In the genomic region with DNA sequence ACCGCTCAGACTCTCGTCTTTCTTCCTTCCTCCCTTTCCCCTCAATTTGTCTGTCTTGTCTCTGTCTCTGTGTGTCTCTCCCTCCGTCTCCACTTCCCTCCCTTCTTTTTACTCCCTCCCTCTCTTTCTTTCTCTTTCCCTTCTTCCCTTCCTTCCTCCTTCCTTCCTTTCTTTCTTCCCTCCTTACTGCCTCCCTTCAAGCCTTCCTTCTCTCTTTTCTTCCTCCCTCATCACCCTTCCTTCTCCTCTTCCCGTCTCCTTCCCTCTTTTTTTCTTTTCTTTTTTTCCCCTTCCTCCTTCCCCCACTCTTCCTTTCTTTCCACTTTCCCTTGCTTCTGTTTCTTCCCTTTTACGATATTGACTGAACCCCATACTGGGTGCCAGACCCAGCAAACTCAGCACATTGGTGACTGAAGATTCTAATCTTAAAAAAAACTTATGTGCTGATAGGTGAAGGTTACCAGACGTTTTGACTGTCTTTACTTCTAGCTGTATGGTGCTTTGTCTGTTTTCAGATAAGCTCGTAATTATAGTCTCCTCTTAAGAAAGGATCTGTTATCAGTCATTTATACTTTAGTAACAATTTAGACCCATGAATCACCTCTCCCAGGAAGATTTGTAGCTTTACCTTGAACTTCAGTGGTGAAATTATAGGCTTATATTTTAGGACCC, we compare ENCODE assay signal across 8 cellular contexts. TPM values are rescaled to one million over a fixed set of nuclear protein-coding genes. Genes with fewer than 3 reads are reported as not detected.
DNase-seq lines count a peak whose midpoint lies in the region; ATAC-seq and TF ChIP-seq lines count a peak whose summit lies in the region.

No MANE protein-coding gene starts in this region.

- WGBS in thymus = 30% methylated on average over 7 of the region's 7 CpGs

- ATAC-seq in GM18870 (IDR thresholded peaks at IDR 0.05; ENCODE audit: unreplicated experiment) = no peak

- H3K4me3 Mint-ChIP-seq in activated T-cell treated with anti-CD3 and anti-CD28 coated beads, Interleukin-2, amount 50 U/mL, for 24 hours = peak overlapping the region; percentile 78
- H3K4me3 Mint-ChIP-seq in immature natural killer cell = peak overlapping the region; percentile 86 to 90 (median 87)

- TF ChIP-seq CTCF in WERI-Rb-1 (IDR thresholded peaks at IDR 0.05; ENCODE audit: low read depth, low read length) = no peak
- TF ChIP-seq CTCF in GM10266 (IDR thresholded peaks at IDR 0.05; ENCODE audit: control insufficient read depth, insufficient read depth, low read depth, missing control alignments) = no peak

- H3K9me3 Mint-ChIP-seq in activated T-cell treated with anti-CD3 and anti-CD28 coated beads, Interleukin-2, amount 50 U/mL, for 24 hours = no peaks in the 10 kb centered on the region
- no peaks in the 10 kb centered on the region for H3K9me3 Mint-ChIP-seq in immature natural killer cell

- peak overlapping the region; percentile 92 for H3K27ac Mint-ChIP-seq in activated T-cell treated with anti-CD3 and anti-CD28 coated beads, Interleukin-2, amount 50 U/mL, for 24 hours
- peak overlapping the region; percentile 86 to 97 (median 94) for H3K27ac Mint-ChIP-seq in immature natural killer cell

- peaks cover 7% of the 10 kb centered on the region for H3K4me1 ChIP-seq in thymus (ENCODE audit: control insufficient read depth, insufficient read depth, low read length)

- no peaks in the 10 kb centered on the region for H3K9me3 ChIP-seq in WERI-Rb-1 (ENCODE audit: severe bottlenecking)
- H3K9me3 ChIP-seq in thymus (ENCODE audit: control insufficient read depth) = no peaks in the 10 kb centered on the region

- H3K4me3 ChIP-seq in WERI-Rb-1 (ENCODE audit: low read depth, low read length) (peak overlapping the region; percentile 16; the same call in 1 of the 2 replicates), thymus (ENCODE audit: low read length) (peak overlapping the region; percentile 73)

- peaks cover 42% of the 10 kb centered on the region for H3K36me3 ChIP-seq in WERI-Rb-1
- peaks cover 5% of the 10 kb centered on the region for H3K36me3 ChIP-seq in thymus (ENCODE audit: control insufficient read depth, insufficient read depth)

- peak overlapping the region; percentile 39; the same call in 1 of the 2 replicates for H3K27ac ChIP-seq in WERI-Rb-1
- H3K27ac ChIP-seq in thymus (ENCODE audit: low read depth) = no peak overlapping the region

- H3K36me3 Mint-ChIP-seq in activated T-cell treated with anti-CD3 and anti-CD28 coated beads, Interleukin-2, amount 50 U/mL, for 24 hours (ENCODE audit: low read depth) = peaks cover 37% of the 10 kb centered on the region
- H3K36me3 Mint-ChIP-seq in immature natural killer cell = peaks cover 6 to 7% (median 6%) of the 10 kb centered on the region in 3 donors

- no peaks in the 10 kb centered on the region for H3K27me3 ChIP-seq in WERI-Rb-1 (ENCODE audit: insufficient read depth, low read depth, severe bottlenecking)
- H3K27me3 ChIP-seq in thymus (ENCODE audit: control insufficient read depth, insufficient read depth) = no peaks in the 10 kb centered on the region

- H3K4me1 Mint-ChIP-seq in activated T-cell treated with anti-CD3 and anti-CD28 coated beads, Interleukin-2, amount 50 U/mL, for 24 hours (ENCODE audit: low read depth) = peaks cover 44% of the 10 kb centered on the region
- peaks cover 47% of the 10 kb centered on the region in 2 donors for H3K4me1 Mint-ChIP-seq in immature natural killer cell

- H3K27me3 Mint-ChIP-seq in activated T-cell treated with anti-CD3 and anti-CD28 coated beads, Interleukin-2, amount 50 U/mL, for 24 hours = no peaks in the 10 kb centered on the region
- peaks cover 1 to 4% (median 3%) of the 10 kb centered on the region in 3 donors for H3K27me3 Mint-ChIP-seq in immature natural killer cell (ENCODE audit: low read depth in 3 of 3)

- no peak for DNase-seq in activated T-cell treated with anti-CD3 and anti-CD28 coated beads, Interleukin-2, amount 50 U/mL, for 24 hours
- DNase-seq in activated T-cell treated with anti-CD3 and anti-CD28 coated beads, Interleukin-2, amount 50 U/mL, for 1 hour = no peak
- DNase-seq in WERI-Rb-1 (no peak), immature natural killer cell (no peak), GM10266 (ENCODE audit: extremely low spot score) (no peak), GM19238 (ENCODE audit: insufficient read length, low spot score) (no peak)

RNA-seq across cellular contexts. Expression of a gene that starts 0.5 kb away (rescaled TPM):
- polyA plus RNA-seq in immature natural killer cell (10 to 100 TPM; 15.7 to 42.7 (median 39.8) TPM), thymus (58.8 TPM)
